2 cellular contexts compared by ENCODE assay signal in genomic region chr2:204436267-204436666, GRCh38.
TF ChIP-seq lines count a peak whose summit lies in the region.

No MANE protein-coding gene starts in this region.

TF ChIP-seq in K562, 482 proteins besides CTCF, POLR2A, EP300 and RAD21 (continued from another document):
- TF ChIP-seq REST (CRISPR knock-in tag; IDR thresholded peaks at IDR 0.05; ENCODE audit: low read depth) (no peak), GTF2B (IDR thresholded peaks at IDR 0.05; ENCODE audit: extremely low read depth, insufficient read length) (no peak), HNRNPLL (IDR thresholded peaks at IDR 0.05; ENCODE audit: low read depth, low read length, poor library complexity, severe bottlenecking) (no peak), AFF4 (CRISPR knock-in tag; IDR thresholded peaks at IDR 0.05) (no peak), POLR3G (IDR thresholded peaks at IDR 0.05; ENCODE audit: extremely low read depth, insufficient read length, insufficient replicate concordance) (no peak), ZNF449 (CRISPR knock-in tag; IDR thresholded peaks at IDR 0.05) (no peak)

TF ChIP-seq in HepG2, 621 proteins besides CTCF, POLR2A, EP300 and RAD21 (continued from another document and continues in another):
- TF ChIP-seq ZUFSP (CRISPR knock-in tag; IDR thresholded peaks at IDR 0.05; ENCODE audit: borderline replicate concordance) (no peak), SOX6 (IDR thresholded peaks at IDR 0.05) (no peak), SOX6 (CRISPR knock-in tag; IDR thresholded peaks at IDR 0.05) (peak; percentile 28; the same call in 1 of the 2 replicates), NFE2L2 (IDR thresholded peaks at IDR 0.05; ENCODE audit: low read length) (no peak), GFI1 (CRISPR knock-in tag; IDR thresholded peaks at IDR 0.05; ENCODE audit: borderline replicate concordance) (peak; percentile 46), TCF7 (IDR thresholded peaks at IDR 0.05; ENCODE audit: low read depth) (peak; percentile 35; the same call in 1 of the 2 replicates), ARID5B (CRISPR knock-in tag; IDR thresholded peaks at IDR 0.05) (peak; percentile 50; the same call in 1 of the 2 replicates), CSRNP2 (CRISPR knock-in tag; conservative IDR thresholded peaks at IDR 0.05; ENCODE audit: low read depth) (no peak), PAXIP1 (CRISPR knock-in tag; conservative IDR thresholded peaks at IDR 0.05) (peak; percentile 38; the same call in 1 of the 2 replicates), ISL2 (CRISPR knock-in tag; IDR thresholded peaks at IDR 0.05) (peak; percentile 63; the same call in 1 of the 2 replicates), GPBP1L1 (CRISPR knock-in tag; IDR thresholded peaks at IDR 0.05) (no peak), BCL6 (CRISPR knock-in tag; IDR thresholded peaks at IDR 0.05) (peak; percentile 43; the same call in 1 of the 2 replicates), FLYWCH1 (CRISPR knock-in tag; IDR thresholded peaks at IDR 0.05) (no peak), NR3C1 (CRISPR knock-in tag; IDR thresholded peaks at IDR 0.05) (no peak), CREM (IDR thresholded peaks at IDR 0.05) (0 out of 2 replicates have a peak, but pooled peaks have one; percentile 15), CREM (CRISPR knock-in tag; IDR thresholded peaks at IDR 0.05) (no peak), DBP (CRISPR knock-in tag; IDR thresholded peaks at IDR 0.05; ENCODE audit: not compliant biosample characterization) (no peak), ZNF746 (CRISPR knock-in tag; IDR thresholded peaks at IDR 0.05) (no peak), ZNF709 (CRISPR knock-in tag; IDR thresholded peaks at IDR 0.05) (0 out of 2 replicates have a peak, but pooled peaks have one; percentile 36), FOXP4 (CRISPR knock-in tag; IDR thresholded peaks at IDR 0.05) (peak; percentile 46), ZNF766 (CRISPR knock-in tag; IDR thresholded peaks at IDR 0.05; ENCODE audit: borderline replicate concordance) (no peak), ZBTB39 (CRISPR knock-in tag; IDR thresholded peaks at IDR 0.05) (no peak), SOX5 (CRISPR knock-in tag; IDR thresholded peaks at IDR 0.05; ENCODE audit: borderline replicate concordance) (peak; percentile 73; the same call in 1 of the 2 replicates), MED1 (CRISPR knock-in tag; IDR thresholded peaks at IDR 0.05) (peak; percentile 52), AGO2 (optimal IDR thresholded peaks at IDR 0.05; ENCODE audit: low read depth, low read length) (no peak), ZBTB7B (CRISPR knock-in tag; IDR thresholded peaks at IDR 0.05) (no peak), AHDC1 (CRISPR knock-in tag; IDR thresholded peaks at IDR 0.05; ENCODE audit: borderline replicate concordance) (peak; percentile 43; the same call in 1 of the 2 replicates)
